25 cellular contexts compared by ENCODE assay signal in genomic region chr17:27445971-27446370, GRCh38.
"Had no signal": no experiment of that assay in that cellular context is flagged by ENCODE, and none has a peak within 500 bp of the region (broad histone marks: within the 10 kb centered on the region; RNA-seq: fewer than 3 reads in every experiment).

No MANE protein-coding gene starts in this region.

- H3K9me3 Mint-ChIP-seq: activated CD4-positive, alpha-beta memory T cell treated with anti-CD3 and anti-CD28 coated beads, Interleukin-2, amount 10 ng/mL, durations not matched to agents 7 days and 5 days; activated naive CD4-positive, alpha-beta T cell treated with anti-CD3 and anti-CD28 coated beads, Interleukin-2, amount 10 ng/mL, durations not matched to agents 7 days and 5 days; activated naive CD8-positive, alpha-beta T cell treated with anti-CD3 and anti-CD28 coated beads for 36 hours; activated T-cell treated with anti-CD3 and anti-CD28 coated beads, Interleukin-2, amount 50 U/mL, for 72 hours; activated T-helper 2 cell treated with anti-CD3 and anti-CD28 coated beads, Interferon-gamma antibody, Interleukin-2, Interleukin-4, amounts not matched to agents 10 μg/mL and 5 μg/mL and 100 μg/mL, durations not matched to agents 14 hours and 24 hours and 36 hours; T-cell had no signal

- H3K4me3 Mint-ChIP-seq: activated CD4-positive, alpha-beta memory T cell treated with anti-CD3 and anti-CD28 coated beads, Interleukin-2, amount 10 ng/mL, durations not matched to agents 7 days and 5 days; activated naive CD4-positive, alpha-beta T cell treated with anti-CD3 and anti-CD28 coated beads, Interleukin-2, amount 10 ng/mL, durations not matched to agents 7 days and 5 days; activated naive CD8-positive, alpha-beta T cell treated with anti-CD3 and anti-CD28 coated beads for 36 hours; activated T-cell treated with anti-CD3 and anti-CD28 coated beads, Interleukin-2, amount 50 U/mL, for 72 hours; T-cell had no signal

- H3K36me3 Mint-ChIP-seq: activated naive CD4-positive, alpha-beta T cell treated with anti-CD3 and anti-CD28 coated beads, Interleukin-2, amount 10 ng/mL, durations not matched to agents 7 days and 5 days; activated naive CD8-positive, alpha-beta T cell treated with anti-CD3 and anti-CD28 coated beads for 36 hours; T-cell had no signal

- H3K4me3 ChIP-seq: SK-N-MC had no signal

- H3K9ac ChIP-seq: KMS-11 had no signal

- H3K27ac Mint-ChIP-seq: activated CD4-positive, alpha-beta memory T cell treated with anti-CD3 and anti-CD28 coated beads, Interleukin-2, amount 10 ng/mL, durations not matched to agents 7 days and 5 days; activated naive CD4-positive, alpha-beta T cell treated with anti-CD3 and anti-CD28 coated beads, Interleukin-2, amount 10 ng/mL, durations not matched to agents 7 days and 5 days; activated naive CD8-positive, alpha-beta T cell treated with anti-CD3 and anti-CD28 coated beads for 36 hours; activated T-cell treated with anti-CD3 and anti-CD28 coated beads, Interleukin-2, amount 50 U/mL, for 72 hours; activated T-helper 2 cell treated with anti-CD3 and anti-CD28 coated beads, Interferon-gamma antibody, Interleukin-2, Interleukin-4, amounts not matched to agents 10 μg/mL and 5 μg/mL and 100 μg/mL, durations not matched to agents 14 hours and 24 hours and 36 hours; T-cell had no signal

- ATAC-seq: activated T-cell treated with anti-CD3 and anti-CD28 coated beads, Interleukin-2, amount 50 U/mL, for 72 hours; Right ventricle myocardium inferior; T-cell had no signal

- FAIRE-seq: bronchial epithelial cell had no signal

- H3K27ac ChIP-seq: KMS-11, SK-N-MC, VCaP had no signal

- DNase-seq: activated CD4-positive, alpha-beta memory T cell treated with anti-CD3 and anti-CD28 coated beads, Interleukin-2, amount 10 ng/mL, durations not matched to agents 7 days and 5 days; activated CD4-positive, alpha-beta T cell treated with anti-CD3 and anti-CD28 coated beads, Interleukin-2, amount 50 U/mL, for 1 hour; activated CD4-positive, CD25-positive, alpha-beta regulatory T cell; activated CD8-positive, alpha-beta memory T cell treated with anti-CD3 and anti-CD28 coated beads, Interleukin-2, amount 50 U/mL, for 4 hours; activated gamma-delta T cell treated with Interleukin-2 at 50 U/mL for 16 hours; activated naive CD4-positive, alpha-beta T cell treated with anti-CD3 and anti-CD28 coated beads, Interleukin-2, amount 10 ng/mL, durations not matched to agents 7 days and 5 days; activated naive CD8-positive, alpha-beta T cell treated with anti-CD3 and anti-CD28 coated beads for 36 hours; activated T-cell treated with anti-CD3 and anti-CD28 coated beads, Interleukin-2, amount 50 U/mL, for 72 hours; anterior cingulate cortex; central memory CD4-positive, alpha-beta T cell; NCI-H1092 treated with DMSO at 0.1 percent for 48 hours; NCI-H1417 treated with DMSO at 0.1 percent for 48 hours; NCI-H2029; NCI-H2107; NCI-H345; NCI-H510A; NCI-H526 treated with DMSO at 0.1 percent for 48 hours; NK-92 treated with Interleukin-12 subunit alpha and Interleukin-12 subunit beta, amount 100 ng/mL, for 24 hours; T-cell had no signal

- H3K4me1 Mint-ChIP-seq: activated CD4-positive, alpha-beta memory T cell treated with anti-CD3 and anti-CD28 coated beads, Interleukin-2, amount 10 ng/mL, durations not matched to agents 7 days and 5 days; activated naive CD4-positive, alpha-beta T cell treated with anti-CD3 and anti-CD28 coated beads, Interleukin-2, amount 10 ng/mL, durations not matched to agents 7 days and 5 days; activated naive CD8-positive, alpha-beta T cell treated with anti-CD3 and anti-CD28 coated beads for 36 hours; T-cell had no signal

- H3K4me2 ChIP-seq: KMS-11 had no signal
